26 cellular contexts compared by ENCODE assay signal in genomic region chr3:47149339-47149933, GRCh38. TPM values are rescaled to one million over a fixed set of nuclear protein-coding genes. Genes with fewer than 3 reads are reported as not detected.
DNase-seq lines count a peak whose midpoint lies in the region; ATAC-seq lines count a peak whose summit lies in the region.
"Had no signal": no experiment of that assay in that cellular context is flagged by ENCODE, and none has a peak within 500 bp of the region (broad histone marks: within the 10 kb centered on the region; RNA-seq: fewer than 3 reads in every experiment).

No MANE protein-coding gene starts in this region.

- H3K4me3 Mint-ChIP-seq in CD4-positive, alpha-beta memory T cell = peak overlapping the region in 4 of 8 donors; percentile 7 to 71 (median 33)
- H3K4me3 Mint-ChIP-seq in effector memory CD8-positive, alpha-beta T cell = peak overlapping the region in 1 of 2 donors; percentile 3
- H3K4me3 Mint-ChIP-seq in natural killer cell treated with Interleukin-12 subunit alpha and Interleukin-12 subunit beta and Interleukin-15 and Interleukin-18, amount 100 ng/mL, for 72 hours = peak overlapping the region; percentile 1
- H3K4me3 Mint-ChIP-seq: brain had no signal

- H3K27me3 Mint-ChIP-seq in CD4-positive, alpha-beta memory T cell = no peaks in the 10 kb centered on the region
- no peaks in the 10 kb centered on the region for H3K27me3 Mint-ChIP-seq in effector memory CD8-positive, alpha-beta T cell
- no peaks in the 10 kb centered on the region for H3K27me3 Mint-ChIP-seq in natural killer cell treated with Interleukin-12 subunit alpha and Interleukin-12 subunit beta and Interleukin-15 and Interleukin-18, amount 100 ng/mL, for 72 hours
- H3K27me3 Mint-ChIP-seq: brain had no signal

- H3K4me1 Mint-ChIP-seq in CD4-positive, alpha-beta memory T cell = peaks cover 38 to 77% (median 58%) of the 10 kb centered on the region in 4 donors
- peaks cover 31 to 73% of the 10 kb centered on the region in 2 donors for H3K4me1 Mint-ChIP-seq in effector memory CD8-positive, alpha-beta T cell (ENCODE audit: low read depth in 2 of 2)
- H3K4me1 Mint-ChIP-seq in natural killer cell treated with Interleukin-12 subunit alpha and Interleukin-12 subunit beta and Interleukin-15 and Interleukin-18, amount 100 ng/mL, for 72 hours (ENCODE audit: low read depth in 2 of 2) = peaks cover 28 to 32% of the 10 kb centered on the region in 2 donors

- no peak overlapping the region for H3K27ac ChIP-seq in CD4-positive, alpha-beta memory T cell (ENCODE audit: low read depth, low read length)
- H3K27ac ChIP-seq: C4-2B, heart right ventricle, parathyroid adenoma, thyroid gland had no signal

- no peaks in the 10 kb centered on the region for H3K36me3 ChIP-seq in CD4-positive, alpha-beta memory T cell (ENCODE audit: insufficient read depth, low read length)
- H3K36me3 ChIP-seq: heart right ventricle, thyroid gland had no signal

- H3K9me3 Mint-ChIP-seq in CD4-positive, alpha-beta memory T cell = no peaks in the 10 kb centered on the region
- no peaks in the 10 kb centered on the region for H3K9me3 Mint-ChIP-seq in effector memory CD8-positive, alpha-beta T cell
- no peaks in the 10 kb centered on the region for H3K9me3 Mint-ChIP-seq in natural killer cell treated with Interleukin-12 subunit alpha and Interleukin-12 subunit beta and Interleukin-15 and Interleukin-18, amount 100 ng/mL, for 72 hours

- intact Hi-C loops in CD4-positive, alpha-beta memory T cell (cut with micrococcal nuclease) = no loop called here

- no peak overlapping the region for H3K4me3 ChIP-seq in CD4-positive, alpha-beta memory T cell (ENCODE audit: low read length in 2 of 2)
- H3K4me3 ChIP-seq: heart right ventricle, thyroid gland had no signal

- DNase-seq in CD4-positive, alpha-beta memory T cell = no peak
- peak; percentile 21 for DNase-seq in KBM-7
- no peak for DNase-seq in effector memory CD8-positive, alpha-beta T cell
- DNase-seq in natural killer cell treated with Interleukin-12 subunit alpha and Interleukin-12 subunit beta and Interleukin-15 and Interleukin-18, amount 100 ng/mL, for 72 hours (ENCODE audit: low spot score) = no peak
- DNase-seq in hypothalamus (lab: John Stamatoyannopoulos, UW) = no peak
- DNase-seq in NCI-H146 (lab: John Stamatoyannopoulos, UW) = no peak
- DNase-seq: activated CD4-positive, alpha-beta T cell treated with anti-CD3 and anti-CD28 coated beads, Interleukin-2, amount 50 U/mL, for 4 hours; activated CD8-positive, alpha-beta memory T cell treated with anti-CD3 and anti-CD28 coated beads, Interleukin-2, amount 50 U/mL, for 48 hours; activated effector memory CD4-positive, alpha-beta T cell treated with anti-CD3 and anti-CD28 coated beads, Interleukin-2, amount 50 U/mL, for 16 hours; DMS 273 treated with DMSO at 0.1 percent for 48 hours; heart right ventricle; left cardiac atrium; mesenchymal stem cell; NCI-H1105; NCI-H2081 treated with DMSO at 0.1 percent for 48 hours; NCI-H446; OCI-M1; stimulated activated CD4-positive, alpha-beta T cell treated with anti-CD3 and anti-CD28 coated beads, Interleukin-4, amount 100 ng/mL, for 1 hour; stimulated activated naive CD4-positive, alpha-beta T cell; T-helper 9 cell; thyroid gland had no signal

- ATAC-seq in effector memory CD8-positive, alpha-beta T cell (replicated peaks) = peak; percentile 32
- no peak for ATAC-seq in natural killer cell treated with Interleukin-12 subunit alpha and Interleukin-12 subunit beta and Interleukin-15 and Interleukin-18, amount 100 ng/mL, for 72 hours
- no peak for ATAC-seq in GM21786 (IDR thresholded peaks at IDR 0.05; ENCODE audit: unreplicated experiment)
- ATAC-seq: left cardiac atrium, right cardiac atrium had no signal

- peaks cover 0 to 3% of the 10 kb centered on the region in 2 donors for H3K36me3 Mint-ChIP-seq in CD4-positive, alpha-beta memory T cell
- peaks cover 5% of the 10 kb centered on the region for H3K36me3 Mint-ChIP-seq in effector memory CD8-positive, alpha-beta T cell (ENCODE audit: insufficient read depth)
- no peaks in the 10 kb centered on the region for H3K36me3 Mint-ChIP-seq in natural killer cell treated with Interleukin-12 subunit alpha and Interleukin-12 subunit beta and Interleukin-15 and Interleukin-18, amount 100 ng/mL, for 72 hours

- in situ Hi-C loops in KBM-7 (cut with MboI; ENCODE audit: low pct_unique_long_range_greater_than_20kb, low sequenced_read_pairs) = no loop called here

- no peaks in the 10 kb centered on the region for H3K27me3 ChIP-seq in CD4-positive, alpha-beta memory T cell (ENCODE audit: insufficient read depth, low read length)
- H3K27me3 ChIP-seq: heart right ventricle, thyroid gland had no signal

- H3K9me3 ChIP-seq in CD4-positive, alpha-beta memory T cell (ENCODE audit: control insufficient read depth in 1 of 2, low read length in 2 of 2) = no peaks in the 10 kb centered on the region
- H3K9me3 ChIP-seq: heart right ventricle, thyroid gland had no signal

- CTCF ChIA-PET in CD4-positive, alpha-beta memory T cell (lab: Charles Lee; ENCODE audit: partially characterized antibody) = interaction anchor here (0.6 to 1.1 kb wide), 2 partner anchors 16 to 246 kb away, joined by 3 read pairs; no protein-coding TSS in a partner anchor

- POLR2A ChIA-PET in CD4-positive, alpha-beta memory T cell (lab: Charles Lee; ENCODE audit: partially characterized antibody) = interaction anchor here (0.7 to 0.8 kb wide), 2 partner anchors 8 to 14 kb away, joined by 3 read pairs; no protein-coding TSS in a partner anchor

- peaks cover 69% of the 10 kb centered on the region for H3K4me1 ChIP-seq in CD4-positive, alpha-beta memory T cell (ENCODE audit: insufficient read depth, low read length)

- peak overlapping the region in 4 of 7 donors; percentile 14 to 59 (median 32) for H3K27ac Mint-ChIP-seq in CD4-positive, alpha-beta memory T cell
- H3K27ac Mint-ChIP-seq in effector memory CD8-positive, alpha-beta T cell = peak overlapping the region in 1 of 2 donors; percentile 27
- peak overlapping the region in 1 of 2 donors; percentile 6 for H3K27ac Mint-ChIP-seq in natural killer cell treated with Interleukin-12 subunit alpha and Interleukin-12 subunit beta and Interleukin-15 and Interleukin-18, amount 100 ng/mL, for 72 hours
- H3K27ac Mint-ChIP-seq: brain had no signal

RNA-seq across cellular contexts. Expression of gene SETD2, which starts 14.5 kb away (rescaled TPM):
- 10 to 100 TPM; 74.0 to 74.1 TPM for total RNA-seq in CD4-positive, alpha-beta memory T cell
- 10 to 100 TPM in 1 of 2 donors, 1 to 10 TPM in 1; 3.4 to 25.9 TPM for polyA plus RNA-seq in CD4-positive, alpha-beta memory T cell
- total RNA-seq in natural killer cell treated with Interleukin-12 subunit alpha and Interleukin-12 subunit beta and Interleukin-15 and Interleukin-18, amount 100 ng/mL, for 72 hours = 10 to 100 TPM; 40.8 to 48.3 TPM
